Comparison of ENCODE assay signal across 12 cellular contexts in genomic region chr4:173253561-173253960, GRCh38.
"Had no signal": no experiment of that assay in that cellular context is flagged by ENCODE, and none has a peak within 500 bp of the region (broad histone marks: within the 10 kb centered on the region; RNA-seq: fewer than 3 reads in every experiment).

No MANE protein-coding gene starts in this region.

- H3K9me3 Mint-ChIP-seq: activated CD4-positive, alpha-beta memory T cell treated with anti-CD3 and anti-CD28 coated beads, Interleukin-2, amount 10 ng/mL, durations not matched to agents 7 days and 5 days; naive B cell had no signal

- H3K27me3 Mint-ChIP-seq: activated CD4-positive, alpha-beta memory T cell treated with anti-CD3 and anti-CD28 coated beads, Interleukin-2, amount 10 ng/mL, durations not matched to agents 7 days and 5 days; activated CD4-positive, alpha-beta T cell treated with anti-CD3 and anti-CD28 coated beads for 36 hours; naive B cell; progenitor cell of endocrine pancreas had no signal

- H3K27me3 ChIP-seq: tibial artery had no signal

- H3K4me1 ChIP-seq: lower lobe of right lung had no signal

- ATAC-seq: activated CD4-positive, alpha-beta T cell treated with anti-CD3 and anti-CD28 coated beads for 36 hours; lower lobe of right lung; right cardiac atrium had no signal

- H3K4me3 ChIP-seq: lower lobe of right lung, tibial artery had no signal

- H3K36me3 ChIP-seq: lower lobe of right lung, tibial artery had no signal

- H3K4me1 Mint-ChIP-seq: activated CD4-positive, alpha-beta memory T cell treated with anti-CD3 and anti-CD28 coated beads, Interleukin-2, amount 10 ng/mL, durations not matched to agents 7 days and 5 days had no signal

- H3K27ac ChIP-seq: lower lobe of right lung, tibial artery, VCaP had no signal

- H3K27ac Mint-ChIP-seq: activated CD4-positive, alpha-beta memory T cell treated with anti-CD3 and anti-CD28 coated beads, Interleukin-2, amount 10 ng/mL, durations not matched to agents 7 days and 5 days; activated CD4-positive, alpha-beta T cell treated with anti-CD3 and anti-CD28 coated beads for 36 hours; progenitor cell of endocrine pancreas had no signal

- H3K4me3 Mint-ChIP-seq: activated CD4-positive, alpha-beta memory T cell treated with anti-CD3 and anti-CD28 coated beads, Interleukin-2, amount 10 ng/mL, durations not matched to agents 7 days and 5 days; activated CD4-positive, alpha-beta T cell treated with anti-CD3 and anti-CD28 coated beads for 36 hours had no signal

- DNase-seq: activated CD4-positive, alpha-beta memory T cell treated with anti-CD3 and anti-CD28 coated beads, Interleukin-2, amount 10 ng/mL, durations not matched to agents 7 days and 5 days; activated CD4-positive, alpha-beta T cell treated with anti-CD3 and anti-CD28 coated beads for 36 hours; effector memory CD4-positive, alpha-beta T cell; hypothalamus; lower lobe of right lung; naive B cell; right cardiac atrium; small intestine; SW 1271; tibial artery had no signal

- H3K9me3 ChIP-seq: lower lobe of right lung, tibial artery had no signal
